In the genomic region with DNA sequence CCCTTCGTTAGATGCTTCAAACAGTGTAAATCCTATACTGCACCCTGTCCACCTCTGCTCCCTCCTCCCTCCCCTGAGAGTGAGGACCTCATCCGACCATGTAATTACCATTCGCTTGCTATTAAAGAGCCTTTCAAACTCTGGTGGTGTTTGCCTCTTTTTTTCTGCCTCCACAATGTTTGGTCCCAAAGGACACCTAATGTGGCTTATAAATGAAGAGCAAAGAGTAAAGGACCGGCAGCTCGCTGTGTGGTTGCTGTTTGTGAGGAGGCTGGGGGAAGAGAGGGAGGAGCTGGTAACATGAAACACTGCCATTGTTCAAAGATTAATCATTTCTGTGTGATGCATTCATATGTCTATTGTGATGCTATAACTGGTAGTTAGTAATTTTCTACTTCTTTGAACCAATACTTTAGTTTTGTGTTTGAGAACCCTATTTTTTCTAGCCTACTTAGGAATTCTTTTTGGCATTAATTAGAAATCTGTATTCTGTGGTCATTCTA, we compare ENCODE assay signal across 8 cellular contexts. TPM values are rescaled to one million over a fixed set of nuclear protein-coding genes. Genes with fewer than 3 reads are reported as not detected.
DNase-seq lines count a peak whose midpoint lies in the region; ATAC-seq and TF ChIP-seq lines count a peak whose summit lies in the region.

No MANE protein-coding gene starts in this region.

- intact Hi-C loops in activated CD4-positive, alpha-beta T cell treated with anti-CD3 and anti-CD28 coated beads for 36 hours (cut with DNase I, micrococcal nuclease) = loop anchor here (2.0 to 10.0 kb wide), 7 partner anchors 28 to 400 kb away; partner anchors contain the start of genes ZNRF2 (in 2 of the 2), MTURN (in 1 of the 2) and NOD1 (in 1 of the 2)
- intact Hi-C loops in A673 (cut with micrococcal nuclease; ENCODE audit: unreplicated experiment) = loop anchor here (5.0 kb wide), 1 partner anchor 250 kb away; no protein-coding TSS in a partner anchor

- peaks cover 2% of the 10 kb centered on the region for H3K36me3 Mint-ChIP-seq in activated CD4-positive, alpha-beta T cell treated with anti-CD3 and anti-CD28 coated beads for 36 hours (ENCODE audit: low read depth)
- no peaks in the 10 kb centered on the region for H3K36me3 Mint-ChIP-seq in activated CD4-positive, alpha-beta memory T cell treated with anti-CD3 and anti-CD28 coated beads, Interleukin-2, amount 10 ng/mL, durations not matched to agents 7 days and 5 days (ENCODE audit: low read depth)
- H3K36me3 Mint-ChIP-seq in immature natural killer cell = peaks cover 0 to 4% (median 0%) of the 10 kb centered on the region in 3 donors

- H3K4me3 Mint-ChIP-seq in activated CD4-positive, alpha-beta T cell treated with anti-CD3 and anti-CD28 coated beads for 36 hours = peak overlapping the region; percentile 13
- peak overlapping the region; percentile 2 for H3K4me3 Mint-ChIP-seq in activated CD4-positive, alpha-beta memory T cell treated with anti-CD3 and anti-CD28 coated beads, Interleukin-2, amount 10 ng/mL, durations not matched to agents 7 days and 5 days
- peak overlapping the region; percentile 79 to 89 (median 85) for H3K4me3 Mint-ChIP-seq in immature natural killer cell

- no peak for TF ChIP-seq CTCF in A673 (conservative IDR thresholded peaks at IDR 0.05; ENCODE audit: low read depth, low read length)

- H3K9me3 Mint-ChIP-seq in activated CD4-positive, alpha-beta T cell treated with anti-CD3 and anti-CD28 coated beads for 36 hours (ENCODE audit: low read depth) = no peaks in the 10 kb centered on the region
- no peaks in the 10 kb centered on the region for H3K9me3 Mint-ChIP-seq in activated CD4-positive, alpha-beta memory T cell treated with anti-CD3 and anti-CD28 coated beads, Interleukin-2, amount 10 ng/mL, durations not matched to agents 7 days and 5 days
- H3K9me3 Mint-ChIP-seq in immature natural killer cell = no peaks in the 10 kb centered on the region

- no peaks in the 10 kb centered on the region for H3K9me3 ChIP-seq in A673 (ENCODE audit: low read depth, low read length, poor library complexity, severe bottlenecking)

- no TSS peak for BruUV-seq in A673 (replicated peaks; lab: Mats Ljungman, UMichigan)

- H3K36me3 ChIP-seq in A673 (ENCODE audit: insufficient read depth, low read length, poor library complexity, severe bottlenecking) = no peaks in the 10 kb centered on the region

- H3K27me3 ChIP-seq in A673 (replicated peaks; ENCODE audit: insufficient read depth, low read depth, low read length, poor library complexity) = no peaks in the 10 kb centered on the region

- H3K4me1 ChIP-seq in A673 (ENCODE audit: insufficient read depth, low read length, poor library complexity, severe bottlenecking) = no peaks in the 10 kb centered on the region

- peak; percentile 78 for ATAC-seq in activated CD4-positive, alpha-beta T cell treated with anti-CD3 and anti-CD28 coated beads for 36 hours
- ATAC-seq in HG03039 (IDR thresholded peaks at IDR 0.05; ENCODE audit: unreplicated experiment) = no peak

- CTCF ChIA-PET in activated CD4-positive, alpha-beta T cell treated with anti-CD3 and anti-CD28 coated beads for 36 hours (lab: Charles Lee) = interaction anchor here (0.7 to 1.9 kb wide), 4 partner anchors 20 to 116 kb away, joined by 3 to 7 read pairs (median 4); no protein-coding TSS in a partner anchor
- CTCF ChIA-PET in activated CD4-positive, alpha-beta memory T cell treated with anti-CD3 and anti-CD28 coated beads, Interleukin-2, amount 10 ng/mL, durations not matched to agents 7 days and 5 days (lab: Charles Lee) = interaction anchor here (0.6 to 0.9 kb wide), 2 partner anchors 392 to 402 kb away, joined by 3 read pairs; no protein-coding TSS in a partner anchor
- CTCF ChIA-PET in A673 (lab: Charles Lee) = no interaction called here

- no peaks in the 10 kb centered on the region for H3K27me3 Mint-ChIP-seq in activated CD4-positive, alpha-beta T cell treated with anti-CD3 and anti-CD28 coated beads for 36 hours
- H3K27me3 Mint-ChIP-seq in activated CD4-positive, alpha-beta memory T cell treated with anti-CD3 and anti-CD28 coated beads, Interleukin-2, amount 10 ng/mL, durations not matched to agents 7 days and 5 days = no peaks in the 10 kb centered on the region
- no peaks in the 10 kb centered on the region for H3K27me3 Mint-ChIP-seq in immature natural killer cell (ENCODE audit: low read depth in 3 of 3)

- H3K4me3 ChIP-seq in A673 (ENCODE audit: low read depth, low read length, poor library complexity, severe bottlenecking) = no peak overlapping the region

- no peak overlapping the region for H3K27ac ChIP-seq in A673 (ENCODE audit: low read depth, low read length, poor library complexity, severe bottlenecking)

- POLR2A ChIA-PET in activated CD4-positive, alpha-beta T cell treated with anti-CD3 and anti-CD28 coated beads for 36 hours (lab: Charles Lee) = no interaction called here
- POLR2A ChIA-PET in activated CD4-positive, alpha-beta memory T cell treated with anti-CD3 and anti-CD28 coated beads, Interleukin-2, amount 10 ng/mL, durations not matched to agents 7 days and 5 days (lab: Charles Lee) = no interaction called here
- POLR2A ChIA-PET in A673 (lab: Charles Lee; ENCODE audit: low non-redundant PET) = no interaction called here

- peak overlapping the region; percentile 63 for H3K27ac Mint-ChIP-seq in activated CD4-positive, alpha-beta T cell treated with anti-CD3 and anti-CD28 coated beads for 36 hours
- peak overlapping the region; percentile 66 for H3K27ac Mint-ChIP-seq in activated CD4-positive, alpha-beta memory T cell treated with anti-CD3 and anti-CD28 coated beads, Interleukin-2, amount 10 ng/mL, durations not matched to agents 7 days and 5 days
- peak overlapping the region; percentile 83 to 94 (median 90) for H3K27ac Mint-ChIP-seq in immature natural killer cell

- H3K4me1 Mint-ChIP-seq in activated CD4-positive, alpha-beta T cell treated with anti-CD3 and anti-CD28 coated beads for 36 hours = peaks cover 52% of the 10 kb centered on the region
- H3K4me1 Mint-ChIP-seq in activated CD4-positive, alpha-beta memory T cell treated with anti-CD3 and anti-CD28 coated beads, Interleukin-2, amount 10 ng/mL, durations not matched to agents 7 days and 5 days = peaks cover 43% of the 10 kb centered on the region
- H3K4me1 Mint-ChIP-seq in immature natural killer cell = peaks cover 55% of the 10 kb centered on the region in 2 donors

- DNase-seq in activated CD4-positive, alpha-beta T cell treated with anti-CD3 and anti-CD28 coated beads for 36 hours = peak; percentile 57
- DNase-seq in activated CD4-positive, alpha-beta T cell treated with anti-CD3 and anti-CD28 coated beads, Interleukin-2, amount 50 U/mL, for 1 hour = no peak
- DNase-seq in LHCN-M2 (ENCODE audit: low read depth) (peak; percentile 89), immature natural killer cell (peak in 2 of 3 donors; percentile 22 to 31), A673 (ENCODE audit: low spot score) (no peak), NCI-H524 treated with DMSO at 0.1 percent for 48 hours (lab: John Stamatoyannopoulos, UW) (no peak)
- no peak for DNase-seq in activated CD4-positive, alpha-beta memory T cell treated with anti-CD3 and anti-CD28 coated beads, Interleukin-2, amount 10 ng/mL, durations not matched to agents 7 days and 5 days

RNA-seq across cellular contexts. Expression of gene MTURN, which starts 27.9 kb away (rescaled TPM):
- total RNA-seq in activated CD4-positive, alpha-beta T cell treated with anti-CD3 and anti-CD28 coated beads for 36 hours = 1 to 10 TPM; 4.2 TPM
- total RNA-seq in LHCN-M2 (2014; rRNA removed) (18.7 and 18.8 TPM in 2 replicates), A673 (2021) (2.6 and 3.0 TPM in 2 replicates)
- 19.8 TPM for polyA plus RNA-seq in LHCN-M2 (2012)
- total RNA-seq in activated CD4-positive, alpha-beta memory T cell treated with anti-CD3 and anti-CD28 coated beads, Interleukin-2, amount 10 ng/mL, durations not matched to agents 7 days and 5 days = 1 to 10 TPM; 2.3 to 2.7 TPM
- 10 to 100 TPM in 1 of 3 donors, 1 to 10 TPM in 2; 7.1 to 11.0 (median 7.2) TPM for polyA plus RNA-seq in immature natural killer cell

Comparison
In these comparisons a context has a peak if more than half of its experiments do, and no peak if none do; other contexts are left out.
1. DNase-seq: peak in activated CD4-positive, alpha-beta T cell treated with anti-CD3 and anti-CD28 coated beads for 36 hours (single experiment), LHCN-M2 (single experiment) and immature natural killer cell (2 of 3); none in activated CD4-positive, alpha-beta T cell treated with anti-CD3 and anti-CD28 coated beads, Interleukin-2, amount 50 U/mL, for 1 hour (single experiment), activated CD4-positive, alpha-beta memory T cell treated with anti-CD3 and anti-CD28 coated beads, Interleukin-2, amount 10 ng/mL, durations not matched to agents 7 days and 5 days (single experiment), A673 (single experiment) and NCI-H524 treated with DMSO at 0.1 percent for 48 hours (single experiment).
2. H3K4me3 Mint-ChIP-seq: peak in every context shown above with its lines; median percentile 85 in immature natural killer cell; 13 in activated CD4-positive, alpha-beta T cell treated with anti-CD3 and anti-CD28 coated beads for 36 hours; 2 in activated CD4-positive, alpha-beta memory T cell treated with anti-CD3 and anti-CD28 coated beads, Interleukin-2, amount 10 ng/mL, durations not matched to agents 7 days and 5 days.
3. Peak in every context shown above with its lines, with median percentiles within 50 percentile points of each other: H3K27ac Mint-ChIP-seq.